18 cellular contexts compared by ENCODE assay signal in genomic region chr12:97535582-97535981, GRCh38.
"Had no signal": no experiment of that assay in that cellular context is flagged by ENCODE, and none has a peak within 500 bp of the region (broad histone marks: within the 10 kb centered on the region; RNA-seq: fewer than 3 reads in every experiment).

No MANE protein-coding gene starts in this region.

- H3K36me3 ChIP-seq: gastroesophageal sphincter, prostate gland, right lobe of liver, spleen, WERI-Rb-1 had no signal

- H3K27me3 ChIP-seq: gastroesophageal sphincter, hepatocyte, right lobe of liver, spleen had no signal

- H3K27ac ChIP-seq: dorsolateral prefrontal cortex, gastroesophageal sphincter, hepatocyte, prostate gland, right lobe of liver, spleen, WERI-Rb-1 had no signal

- H3K27ac Mint-ChIP-seq: activated CD8-positive, alpha-beta T cell treated with anti-CD3 and anti-CD28 coated beads, Interleukin-2, amount 10 ng/mL, durations not matched to agents 7 days and 5 days; activated naive CD4-positive, alpha-beta T cell treated with anti-CD3 and anti-CD28 coated beads, Interleukin-2, amount 50 U/mL, for 24 hours; activated T-helper 17 cell treated with anti-CD3 and anti-CD28 coated beads, Interleukin-2, amount 50 U/mL, for 72 hours; naive thymus-derived CD8-positive, alpha-beta T cell; stimulated activated memory B cell treated with anti-CD40 and anti-IgM and Interleukin-4, amounts not matched to agents 10 μg/mL and 1 μg/mL and 100 μg/mL, for 72 hours; T-cell had no signal

- H3K36me3 Mint-ChIP-seq: activated naive CD4-positive, alpha-beta T cell treated with anti-CD3 and anti-CD28 coated beads, Interleukin-2, amount 50 U/mL, for 24 hours; naive thymus-derived CD8-positive, alpha-beta T cell; stimulated activated memory B cell treated with anti-CD40 and anti-IgM and Interleukin-4, amounts not matched to agents 10 μg/mL and 1 μg/mL and 100 μg/mL, for 72 hours; T-cell had no signal

- H3K27me3 Mint-ChIP-seq: activated naive CD4-positive, alpha-beta T cell treated with anti-CD3 and anti-CD28 coated beads, Interleukin-2, amount 50 U/mL, for 24 hours; activated T-helper 17 cell treated with anti-CD3 and anti-CD28 coated beads, Interleukin-2, amount 50 U/mL, for 72 hours; naive thymus-derived CD8-positive, alpha-beta T cell; stimulated activated memory B cell treated with anti-CD40 and anti-IgM and Interleukin-4, amounts not matched to agents 10 μg/mL and 1 μg/mL and 100 μg/mL, for 72 hours had no signal

- H3K4me3 ChIP-seq: dorsolateral prefrontal cortex, gastroesophageal sphincter, hepatocyte, mucosa of descending colon, prostate gland, right lobe of liver, spleen had no signal

- H3K9me3 ChIP-seq: gastroesophageal sphincter, mucosa of descending colon, prostate gland, right lobe of liver, spleen had no signal

- H3K4me1 ChIP-seq: prostate gland, right lobe of liver, spleen had no signal

- H3K4me3 Mint-ChIP-seq: activated CD8-positive, alpha-beta T cell treated with anti-CD3 and anti-CD28 coated beads, Interleukin-2, amount 10 ng/mL, durations not matched to agents 7 days and 5 days; activated naive CD4-positive, alpha-beta T cell treated with anti-CD3 and anti-CD28 coated beads, Interleukin-2, amount 50 U/mL, for 24 hours; activated T-helper 17 cell treated with anti-CD3 and anti-CD28 coated beads, Interleukin-2, amount 50 U/mL, for 72 hours; naive thymus-derived CD8-positive, alpha-beta T cell; stimulated activated memory B cell treated with anti-CD40 and anti-IgM and Interleukin-4, amounts not matched to agents 10 μg/mL and 1 μg/mL and 100 μg/mL, for 72 hours; T-cell had no signal

- H3K9me3 Mint-ChIP-seq: activated naive CD4-positive, alpha-beta T cell treated with anti-CD3 and anti-CD28 coated beads, Interleukin-2, amount 50 U/mL, for 24 hours; activated T-helper 17 cell treated with anti-CD3 and anti-CD28 coated beads, Interleukin-2, amount 50 U/mL, for 72 hours; stimulated activated memory B cell treated with anti-CD40 and anti-IgM and Interleukin-4, amounts not matched to agents 10 μg/mL and 1 μg/mL and 100 μg/mL, for 72 hours had no signal

- H3K4me1 Mint-ChIP-seq: activated naive CD4-positive, alpha-beta T cell treated with anti-CD3 and anti-CD28 coated beads, Interleukin-2, amount 50 U/mL, for 24 hours; activated T-helper 17 cell treated with anti-CD3 and anti-CD28 coated beads, Interleukin-2, amount 50 U/mL, for 72 hours; naive thymus-derived CD8-positive, alpha-beta T cell; stimulated activated memory B cell treated with anti-CD40 and anti-IgM and Interleukin-4, amounts not matched to agents 10 μg/mL and 1 μg/mL and 100 μg/mL, for 72 hours; T-cell had no signal

- DNase-seq: activated CD4-positive, alpha-beta T cell treated with anti-CD3 and anti-CD28 coated beads for 4 hours; activated CD8-positive, alpha-beta T cell treated with anti-CD3 and anti-CD28 coated beads, Interleukin-2, amount 10 ng/mL, durations not matched to agents 7 days and 5 days; dorsolateral prefrontal cortex; left colon; mucosa of descending colon; naive thymus-derived CD8-positive, alpha-beta T cell; right lobe of liver; spleen; stimulated activated CD4-positive, alpha-beta T cell treated with anti-CD3 and anti-CD28 coated beads, Interleukin-1b, Interleukin-23, amount 100 ng/mL, for 48 hours; T-cell; T1000; WERI-Rb-1 had no signal
